ENCODE assay signal across 7 cellular contexts in genomic region chr5:33785571-33785970, GRCh38.
"Had no signal": no experiment of that assay in that cellular context is flagged by ENCODE, and none has a peak within 500 bp of the region (broad histone marks: within the 10 kb centered on the region; RNA-seq: fewer than 3 reads in every experiment).

No MANE protein-coding gene starts in this region.

- H2AFZ ChIP-seq: GM23248 had no signal

- DNase-seq: GM23248, GOT3, H7, HFFc6, IMR-90 had no signal

- FAIRE-seq: K562 had no signal

- H3K27ac ChIP-seq: GM23248 had no signal

- H3K4me1 ChIP-seq: HAP-1 had no signal

- H3K9ac ChIP-seq: GM23248 had no signal

- H3K4me3 Mint-ChIP-seq: HFFc6 had no signal

- H3K36me3 ChIP-seq: HAP-1 had no signal

- H3K4me3 ChIP-seq: GM23248, HAP-1, K562 had no signal

- H3K9me3 ChIP-seq: HAP-1 had no signal

- H3K27ac Mint-ChIP-seq: HFFc6 had no signal
